Comparison of ENCODE assay signal across 8 cellular contexts in the genomic region with DNA sequence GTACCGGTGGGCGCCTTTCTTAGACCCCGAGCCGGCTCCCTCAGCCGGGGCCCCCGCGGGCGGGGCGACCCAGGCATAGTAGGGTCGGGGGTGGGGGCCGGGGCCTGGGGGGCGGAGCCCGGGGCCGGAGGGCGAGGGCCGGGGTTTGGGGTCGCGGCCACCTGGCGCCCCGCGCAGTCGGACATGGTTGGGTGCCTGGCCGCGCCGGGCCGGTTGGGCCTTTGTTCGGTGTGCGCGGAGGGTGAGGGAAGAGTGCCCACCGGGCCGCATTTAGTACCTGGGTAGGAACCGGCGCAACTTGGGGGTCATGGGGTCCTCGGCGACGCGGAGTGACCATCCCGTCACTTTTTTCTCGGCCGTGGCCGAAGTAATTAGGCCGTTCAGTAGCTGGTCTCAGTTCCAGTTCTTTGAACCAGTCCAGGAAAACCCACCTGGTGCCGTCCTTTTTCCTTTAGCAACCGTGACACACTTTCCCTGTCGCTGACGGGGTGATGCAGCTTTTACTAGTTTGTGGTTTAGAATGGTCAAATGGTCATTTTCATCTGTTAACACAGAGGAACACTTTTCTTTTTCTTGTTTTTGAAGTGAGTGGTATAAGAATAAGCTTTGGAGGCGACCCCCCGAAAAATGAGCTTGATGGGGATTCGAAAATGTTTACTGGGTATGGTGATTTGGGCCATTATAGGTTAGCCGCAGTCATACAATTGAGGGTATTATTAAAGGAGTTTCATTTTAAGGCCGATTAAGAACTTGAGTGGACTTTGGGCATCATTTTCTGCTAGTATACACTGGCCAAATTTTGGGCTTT. TPM values are rescaled to one million over a fixed set of nuclear protein-coding genes. Genes with fewer than 3 reads are reported as not detected.
DNase-seq lines count a peak whose midpoint lies in the region; ATAC-seq and TF ChIP-seq lines count a peak whose summit lies in the region.

No MANE protein-coding gene starts in this region.

- TF ChIP-seq CTCF in C4-2B (conservative IDR thresholded peaks at IDR 0.05) (no peak), H9 (conservative IDR thresholded peaks at IDR 0.05) (no peak), epithelial cell of esophagus (IDR thresholded peaks at IDR 0.05; ENCODE audit: insufficient read depth, low read depth, low read length, missing control alignments) (no peak)

- H3K23me2 ChIP-seq in H9 (ENCODE audit: insufficient read length, low read depth, low read length, poor library complexity, severe bottlenecking) = no peaks in the 10 kb centered on the region

- H3K36me3 ChIP-seq in SJCRH30 = peaks cover 47% of the 10 kb centered on the region

- H3K4me1 ChIP-seq in H9 (ENCODE audit: insufficient read depth, low read length) (no peaks in the 10 kb centered on the region), SJCRH30 (peaks cover 9% of the 10 kb centered on the region)

- no CpG with 5 or more reads among the region's 51 CpGs for WGBS in H9 (ENCODE audit: extremely low coverage, insufficient read length, low lambda C conversion rate)

- H3K56ac ChIP-seq in H9 (ENCODE audit: insufficient read length, low read depth, low read length) = no peak overlapping the region

- no peak overlapping the region for H3T11ph ChIP-seq in H9 (ENCODE audit: low read length)

- H2BK15ac ChIP-seq in H9 (ENCODE audit: low read depth, low read length) = no peak overlapping the region

- H3K27me3 ChIP-seq in H9 (ENCODE audit: insufficient read depth, low read length) (no peaks in the 10 kb centered on the region), SJCRH30 (no peaks in the 10 kb centered on the region)

- DNase-seq in H9 (no peak), SJCRH30 (peak in 1 of 2 experiments; percentile 42), epithelial cell of esophagus (ENCODE audit: low read depth) (no peak), cortex of kidney (lab: John Stamatoyannopoulos, UW) (no peak), NCI-H2081 (lab: John Stamatoyannopoulos, UW) (no peak), HPDE6-E6E7 (ENCODE audit: extremely low spot score) (no peak)
- peak in 2 of 10 donors; percentile 8 to 18 for DNase-seq in naive thymus-derived CD8-positive, alpha-beta T cell

- H3K79me1 ChIP-seq in H9 (ENCODE audit: insufficient read depth, low read depth, low read length, poor library complexity, severe bottlenecking) = no peaks in the 10 kb centered on the region

- no peaks in the 10 kb centered on the region for H3K9me3 ChIP-seq in H9 (ENCODE audit: control insufficient read depth, low read depth, low read length)
- no peaks in the 10 kb centered on the region for H3K9me3 ChIP-seq in SJCRH30 (replicated peaks)

- H3K27ac ChIP-seq in C4-2B = peak overlapping the region; percentile 98
- no peak overlapping the region for H3K27ac ChIP-seq in H9 (ENCODE audit: insufficient read length, low read depth, low read length)
- peak overlapping the region; percentile 67 for H3K27ac ChIP-seq in SJCRH30

- peak overlapping the region; percentile 83; the same call in 1 of the 2 replicates for H3K14ac ChIP-seq in H9 (ENCODE audit: insufficient read depth, low read length)

- H2AK5ac ChIP-seq in H9 (ENCODE audit: insufficient read length, low read length) = no peak overlapping the region

- H3K4ac ChIP-seq in H9 (ENCODE audit: low read depth, low read length) = no peak overlapping the region

- no peak overlapping the region for H2BK20ac ChIP-seq in H9 (ENCODE audit: low read depth, low read length, poor library complexity, severe bottlenecking)

- no peak overlapping the region for H2BK12ac ChIP-seq in H9 (ENCODE audit: insufficient read length, low read depth, low read length)

- POLR2A ChIA-PET in naive thymus-derived CD8-positive, alpha-beta T cell (lab: Charles Lee) = interaction anchor here (0.8 to 2.9 kb wide), 2 partner anchors 8 to 178 kb away, joined by 3 to 29 read pairs; a partner anchor contains a TSS

- H4K20me1 ChIP-seq in H9 (ENCODE audit: control insufficient read depth, insufficient read depth, insufficient read length) = no peaks in the 10 kb centered on the region

- H2BK120ac ChIP-seq in H9 (ENCODE audit: low read depth, low read length, poor library complexity, severe bottlenecking) = no peak overlapping the region

- H3K4me2 ChIP-seq in H9 (ENCODE audit: insufficient read depth, insufficient read length, low read length) = peak overlapping the region; percentile 84

- H3K4me3 Mint-ChIP-seq in H9 = peak overlapping the region; percentile 90 to 96
- peak overlapping the region; percentile 90 to 97 (median 96) for H3K4me3 Mint-ChIP-seq in naive thymus-derived CD8-positive, alpha-beta T cell

- peaks cover 30 to 45% (median 41%) of the 10 kb centered on the region in 3 experiments for H3K36me3 Mint-ChIP-seq in H9 (ENCODE audit: insufficient read depth in 1 of 3, low read depth in 3 of 3)
- H3K36me3 Mint-ChIP-seq in naive thymus-derived CD8-positive, alpha-beta T cell = peaks cover 0 to 8% (median 1%) of the 10 kb centered on the region in 3 donors

- peak overlapping the region; percentile 92 for H3K4me3 ChIP-seq in SJCRH30
- H3K4me3 ChIP-seq in epithelial cell of esophagus (ENCODE audit: low read length) = peak overlapping the region; percentile 77

- no peak overlapping the region for H3K23ac ChIP-seq in H9 (ENCODE audit: insufficient read length, low read depth, low read length)

- peaks cover 38% of the 10 kb centered on the region; the same call in 1 of the 2 replicates for H3K79me2 ChIP-seq in H9 (ENCODE audit: insufficient read depth, low read length)

- no peak overlapping the region for H4K8ac ChIP-seq in H9 (replicated peaks; ENCODE audit: insufficient read length, low read depth, low read length)

- ATAC-seq in naive thymus-derived CD8-positive, alpha-beta T cell = no peak

- no peak overlapping the region for H4K5ac ChIP-seq in H9 (ENCODE audit: insufficient read length, low read depth, low read length)

- peak overlapping the region; percentile 85 for H3K9ac ChIP-seq in H9 (ENCODE audit: extremely low read depth, insufficient read length, low read length)

- H3K18ac ChIP-seq in H9 (ENCODE audit: insufficient read length, low read depth, low read length) = peak overlapping the region; percentile 69

- peaks cover 4% of the 10 kb centered on the region; the same call in 1 of the 2 replicates for H3K27me3 Mint-ChIP-seq in H9 (ENCODE audit: low read depth)
- H3K27me3 Mint-ChIP-seq in naive thymus-derived CD8-positive, alpha-beta T cell = peaks cover 0 to 4% (median 0%) of the 10 kb centered on the region in 5 donors

- peaks cover 29 to 35% of the 10 kb centered on the region in 2 experiments for H3K4me1 Mint-ChIP-seq in H9
- H3K4me1 Mint-ChIP-seq in naive thymus-derived CD8-positive, alpha-beta T cell = peaks cover 4 to 49% (median 22%) of the 10 kb centered on the region in 4 donors

- H2AFZ ChIP-seq in H9 (ENCODE audit: low read length) = no peak overlapping the region

- H3K27ac Mint-ChIP-seq in H9 = peak overlapping the region; percentile 95 to 99 (median 98)
- H3K27ac Mint-ChIP-seq in naive thymus-derived CD8-positive, alpha-beta T cell = peak overlapping the region in 9 of 10 donors; percentile 97 to 100 (median 99)

- no peak overlapping the region for H4K91ac ChIP-seq in H9 (ENCODE audit: insufficient read length, low read depth, low read length)

- H2BK5ac ChIP-seq in H9 (ENCODE audit: insufficient read length, low read length) = no peak overlapping the region

- H3K9me3 Mint-ChIP-seq in H9 = no peaks in the 10 kb centered on the region; a peak in 1 of 5 replicates
- no peaks in the 10 kb centered on the region for H3K9me3 Mint-ChIP-seq in naive thymus-derived CD8-positive, alpha-beta T cell

RNA-seq across cellular contexts. Expression of a gene that starts 0.6 kb away (rescaled TPM):
- 210 and 211 TPM in 2 replicates for total RNA-seq in H9 (2021)
- 342 and 362 TPM in 2 replicates for total RNA-seq in SJCRH30 (2014; rRNA removed; shearing (Covaris generic))
- 1 to 10 TPM; 4.8 to 5.3 TPM for total RNA-seq in naive thymus-derived CD8-positive, alpha-beta T cell
- 10 to 100 TPM in 1 of 3 donors, 1 to 10 TPM in 2; 7.0 to 13.6 (median 7.8) TPM for polyA plus RNA-seq in naive thymus-derived CD8-positive, alpha-beta T cell

RNA-seq across cellular contexts. Expression of a gene that starts 6.8 kb away (rescaled TPM):
- total RNA-seq in H9 (2021) = 58.2 and 62.7 TPM in 2 replicates
- 37.6 and 47.9 TPM in 2 replicates for total RNA-seq in SJCRH30 (2014; rRNA removed; shearing (Covaris generic))
- 100 to 1,000 TPM; 105 to 112 TPM for total RNA-seq in naive thymus-derived CD8-positive, alpha-beta T cell
- polyA plus RNA-seq in naive thymus-derived CD8-positive, alpha-beta T cell = 10 to 100 TPM; 19.6 to 27.9 (median 21.2) TPM

Comparison
In these comparisons a context has a peak if more than half of its experiments do, and no peak if none do; other contexts are left out.
1. RNA of a gene that starts 0.6 kb away (total RNA-seq): 342 to 362 TPM in SJCRH30 and 210 to 211 TPM in H9; 4.8 to 5.3 TPM in naive thymus-derived CD8-positive, alpha-beta T cell; every median in the first group is over 10 times any median in the second.